21 cellular contexts compared by ENCODE assay signal in the genomic region with DNA sequence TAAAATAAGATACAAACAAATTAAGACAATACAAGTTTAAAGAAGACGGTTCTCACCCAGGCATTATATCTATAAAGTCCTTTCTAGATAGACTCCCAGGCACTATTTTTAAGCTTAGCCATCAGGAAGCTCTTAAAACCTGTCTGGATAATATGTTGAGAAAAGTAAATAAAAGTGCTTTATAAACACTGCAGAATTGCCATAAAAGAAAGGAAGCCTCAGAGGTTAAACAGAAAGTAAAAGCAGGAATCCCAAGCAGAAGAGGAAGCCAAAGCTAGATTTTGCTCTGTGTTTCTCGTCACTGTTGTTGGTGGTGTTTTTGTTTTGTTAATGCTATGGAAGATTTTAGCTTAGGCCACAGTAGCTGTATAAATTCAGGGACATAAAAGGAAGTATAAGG.
"Had no signal": no experiment of that assay in that cellular context is flagged by ENCODE, and none has a peak within 500 bp of the region (broad histone marks: within the 10 kb centered on the region; RNA-seq: fewer than 3 reads in every experiment).

No MANE protein-coding gene starts in this region.

- H3K27ac Mint-ChIP-seq: activated CD4-positive, alpha-beta T cell treated with anti-CD3 and anti-CD28 coated beads, Interleukin-2, amount 10 ng/mL, durations not matched to agents 24 days and 14 days; activated CD8-positive, alpha-beta T cell treated with anti-CD3 and anti-CD28 coated beads, Interleukin-2, amount 10 ng/mL, durations not matched to agents 7 days and 5 days; activated naive CD4-positive, alpha-beta T cell treated with anti-CD3 and anti-CD28 coated beads, Interleukin-2, amount 10 ng/mL, durations not matched to agents 7 days and 5 days; activated naive CD8-positive, alpha-beta T cell treated with anti-CD3 and anti-CD28 coated beads, Interleukin-2, amount 50 U/mL, for 24 hours; naive thymus-derived CD8-positive, alpha-beta T cell; progenitor cell of endocrine pancreas; T-cell had no signal

- H3K4me3 ChIP-seq: colonic mucosa, left ventricle myocardium inferior, thyroid gland had no signal

- H3K36me3 Mint-ChIP-seq: activated naive CD4-positive, alpha-beta T cell treated with anti-CD3 and anti-CD28 coated beads, Interleukin-2, amount 10 ng/mL, durations not matched to agents 7 days and 5 days; T-cell had no signal

- H3K4me1 Mint-ChIP-seq: activated CD4-positive, alpha-beta T cell treated with anti-CD3 and anti-CD28 coated beads, Interleukin-2, amount 10 ng/mL, durations not matched to agents 24 days and 14 days; activated naive CD4-positive, alpha-beta T cell treated with anti-CD3 and anti-CD28 coated beads, Interleukin-2, amount 10 ng/mL, durations not matched to agents 7 days and 5 days; activated naive CD8-positive, alpha-beta T cell treated with anti-CD3 and anti-CD28 coated beads, Interleukin-2, amount 50 U/mL, for 24 hours; central memory CD8-positive, alpha-beta T cell; naive thymus-derived CD8-positive, alpha-beta T cell; T-cell had no signal

- H3K36me3 ChIP-seq: brain microvascular endothelial cell, colonic mucosa, left ventricle myocardium inferior, thyroid gland had no signal

- H3K9me3 Mint-ChIP-seq: central memory CD8-positive, alpha-beta T cell had no signal

- DNase-seq: activated CD4-positive, alpha-beta T cell treated with anti-CD3 and anti-CD28 coated beads, Interleukin-2, amount 10 ng/mL, durations not matched to agents 24 days and 14 days; activated CD8-positive, alpha-beta memory T cell treated with anti-CD3 and anti-CD28 coated beads, Interleukin-2, amount 50 U/mL, for 4 hours; activated CD8-positive, alpha-beta T cell treated with anti-CD3 and anti-CD28 coated beads, Interleukin-2, amount 10 ng/mL, durations not matched to agents 7 days and 5 days; activated naive CD4-positive, alpha-beta T cell treated with anti-CD3 and anti-CD28 coated beads, Interleukin-2, amount 10 ng/mL, durations not matched to agents 7 days and 5 days; activated naive CD8-positive, alpha-beta T cell treated with anti-CD3 and anti-CD28 coated beads, Interleukin-2, amount 50 U/mL, for 24 hours; activated T-cell treated with anti-CD3 and anti-CD28 coated beads, Interleukin-2, amount 50 U/mL, for 4 hours; aorta; brain microvascular endothelial cell; colonic mucosa; erythroblast; foreskin melanocyte; kidney; left ventricle myocardium inferior; naive thymus-derived CD8-positive, alpha-beta T cell; stimulated activated CD4-positive, alpha-beta T cell treated with anti-CD3 and anti-CD28 coated beads, Interleukin-12 subunit alpha, Interleukin-12 subunit beta, amount 100 ng/mL, for 4 hours; stimulated activated CD4-positive, alpha-beta T cell treated with anti-CD3 and anti-CD28 coated beads, Interleukin-1b, Interleukin-23, amount 100 ng/mL, for 48 hours; stimulated activated naive CD4-positive, alpha-beta T cell treated with Interleukin-2 at 50 U/mL for 16 hours; T-cell; thyroid gland had no signal

- H3K27me3 ChIP-seq: brain microvascular endothelial cell, colonic mucosa, thyroid gland had no signal

- H3K4me1 ChIP-seq: colonic mucosa, left ventricle myocardium inferior, thyroid gland had no signal

- ATAC-seq: activated CD8-positive, alpha-beta T cell treated with anti-CD3 and anti-CD28 coated beads, Interleukin-2, amount 10 ng/mL, durations not matched to agents 7 days and 5 days; activated naive CD8-positive, alpha-beta T cell treated with anti-CD3 and anti-CD28 coated beads, Interleukin-2, amount 50 U/mL, for 24 hours; activated T-cell treated with anti-CD3 and anti-CD28 coated beads, Interleukin-2, amount 50 U/mL, for 4 hours; naive thymus-derived CD8-positive, alpha-beta T cell; T-cell had no signal

- H3K27ac ChIP-seq: brain microvascular endothelial cell, colonic mucosa, left ventricle myocardium inferior, thyroid gland had no signal

- H3K27me3 Mint-ChIP-seq: activated CD4-positive, alpha-beta T cell treated with anti-CD3 and anti-CD28 coated beads, Interleukin-2, amount 10 ng/mL, durations not matched to agents 24 days and 14 days; activated naive CD4-positive, alpha-beta T cell treated with anti-CD3 and anti-CD28 coated beads, Interleukin-2, amount 10 ng/mL, durations not matched to agents 7 days and 5 days; activated naive CD8-positive, alpha-beta T cell treated with anti-CD3 and anti-CD28 coated beads, Interleukin-2, amount 50 U/mL, for 24 hours; central memory CD8-positive, alpha-beta T cell; naive thymus-derived CD8-positive, alpha-beta T cell; progenitor cell of endocrine pancreas had no signal

- H3K4me3 Mint-ChIP-seq: activated CD4-positive, alpha-beta T cell treated with anti-CD3 and anti-CD28 coated beads, Interleukin-2, amount 10 ng/mL, durations not matched to agents 24 days and 14 days; activated CD8-positive, alpha-beta T cell treated with anti-CD3 and anti-CD28 coated beads, Interleukin-2, amount 10 ng/mL, durations not matched to agents 7 days and 5 days; activated naive CD4-positive, alpha-beta T cell treated with anti-CD3 and anti-CD28 coated beads, Interleukin-2, amount 10 ng/mL, durations not matched to agents 7 days and 5 days; activated naive CD8-positive, alpha-beta T cell treated with anti-CD3 and anti-CD28 coated beads, Interleukin-2, amount 50 U/mL, for 24 hours; activated T-cell treated with anti-CD3 and anti-CD28 coated beads, Interleukin-2, amount 50 U/mL, for 4 hours; central memory CD8-positive, alpha-beta T cell; naive thymus-derived CD8-positive, alpha-beta T cell; T-cell had no signal

- H3K9me3 ChIP-seq: colonic mucosa, thyroid gland had no signal
